Comparison of ENCODE assay signal across 1 cellular context in genomic region chr14:22512106-22512814, GRCh38.
TF ChIP-seq lines count a peak whose summit lies in the region.

No MANE protein-coding gene starts in this region.

TF ChIP-seq in GM12878, 131 proteins besides CTCF, POLR2A, EP300 and RAD21 (continued from another document):
- TF ChIP-seq MEF2B (IDR thresholded peaks at IDR 0.05; ENCODE audit: partially characterized antibody, poor library complexity, severe bottlenecking) (no peak), PAX5 (IDR thresholded peaks at IDR 0.05; ENCODE audit: borderline replicate concordance, low read depth, low read length) (no peak), BRCA1 (IDR thresholded peaks at IDR 0.05; ENCODE audit: low read depth, low read length) (no peak), HDAC2 (IDR thresholded peaks at IDR 0.05) (no peak), RCOR1 (conservative IDR thresholded peaks at IDR 0.05; ENCODE audit: low read depth, low read length) (no peak), NRF1 (conservative IDR thresholded peaks at IDR 0.05; ENCODE audit: low read depth, low read length) (no peak), SMC3 (IDR thresholded peaks at IDR 0.05; ENCODE audit: borderline replicate concordance, low read length) (no peak), PKNOX1 (IDR thresholded peaks at IDR 0.05) (no peak), TARDBP (IDR thresholded peaks at IDR 0.05; ENCODE audit: borderline replicate concordance) (no peak), YBX1 (IDR thresholded peaks at IDR 0.05) (no peak), ZZZ3 (IDR thresholded peaks at IDR 0.05; ENCODE audit: control insufficient read depth, insufficient read length, low read depth) (no peak), EZH2 (IDR thresholded peaks at IDR 0.05; ENCODE audit: borderline replicate concordance, control insufficient read depth, low read depth, low read length) (no peak), SUPT20H (IDR thresholded peaks at IDR 0.05; ENCODE audit: borderline replicate concordance, control insufficient read depth, low read depth, low read length) (no peak), RBBP5 (conservative IDR thresholded peaks at IDR 0.05) (no peak), CREM (IDR thresholded peaks at IDR 0.05; ENCODE audit: low read depth) (no peak), SUZ12 (IDR thresholded peaks at IDR 0.05; ENCODE audit: unreplicated experiment) (no peak), EED (IDR thresholded peaks at IDR 0.05; ENCODE audit: low read depth) (no peak), E2F4 (IDR thresholded peaks at IDR 0.05; ENCODE audit: low read depth, low read length) (no peak), BCLAF1 (IDR thresholded peaks at IDR 0.05) (no peak), TBL1XR1 (IDR thresholded peaks at IDR 0.05; ENCODE audit: low read depth, low read length) (no peak), FOXM1 (IDR thresholded peaks at IDR 0.05; ENCODE audit: low read depth, low read length) (no peak), FOXK2 (IDR thresholded peaks at IDR 0.05) (no peak), NFXL1 (IDR thresholded peaks at IDR 0.05; ENCODE audit: borderline replicate concordance) (no peak), ZNF592 (IDR thresholded peaks at IDR 0.05) (0 out of 2 replicates have a peak, but pooled peaks have one; percentile 11), BCL3 (IDR thresholded peaks at IDR 0.05; ENCODE audit: borderline replicate concordance, insufficient read depth, low read depth, low read length, poor library complexity, severe bottlenecking) (no peak), MYB (IDR thresholded peaks at IDR 0.05; ENCODE audit: borderline replicate concordance, low read depth, low read length) (no peak), GATAD2B (conservative IDR thresholded peaks at IDR 0.05; ENCODE audit: low read depth) (no peak), GABPA (IDR thresholded peaks at IDR 0.05; ENCODE audit: low read depth) (no peak)
- TF ChIP-seq, protein P1, sequence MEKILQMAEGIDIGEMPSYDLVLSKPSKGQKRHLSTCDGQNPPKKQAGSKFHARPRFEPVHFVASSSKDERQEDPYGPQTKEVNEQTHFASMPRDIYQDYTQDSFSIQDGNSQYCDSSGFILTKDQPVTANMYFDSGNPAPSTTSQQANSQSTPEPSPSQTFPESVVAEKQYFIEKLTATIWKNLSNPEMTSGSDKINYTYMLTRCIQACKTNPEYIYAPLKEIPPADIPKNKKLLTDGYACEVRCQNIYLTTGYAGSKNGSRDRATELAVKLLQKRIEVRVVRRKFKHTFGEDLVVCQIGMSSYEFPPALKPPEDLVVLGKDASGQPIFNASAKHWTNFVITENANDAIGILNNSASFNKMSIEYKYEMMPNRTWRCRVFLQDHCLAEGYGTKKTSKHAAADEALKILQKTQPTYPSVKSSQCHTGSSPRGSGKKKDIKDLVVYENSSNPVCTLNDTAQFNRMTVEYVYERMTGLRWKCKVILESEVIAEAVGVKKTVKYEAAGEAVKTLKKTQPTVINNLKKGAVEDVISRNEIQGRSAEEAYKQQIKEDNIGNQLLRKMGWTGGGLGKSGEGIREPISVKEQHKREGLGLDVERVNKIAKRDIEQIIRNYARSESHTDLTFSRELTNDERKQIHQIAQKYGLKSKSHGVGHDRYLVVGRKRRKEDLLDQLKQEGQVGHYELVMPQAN (conservative IDR thresholded peaks at IDR 0.05): no peak
- TF ChIP-seq, protein P2, sequence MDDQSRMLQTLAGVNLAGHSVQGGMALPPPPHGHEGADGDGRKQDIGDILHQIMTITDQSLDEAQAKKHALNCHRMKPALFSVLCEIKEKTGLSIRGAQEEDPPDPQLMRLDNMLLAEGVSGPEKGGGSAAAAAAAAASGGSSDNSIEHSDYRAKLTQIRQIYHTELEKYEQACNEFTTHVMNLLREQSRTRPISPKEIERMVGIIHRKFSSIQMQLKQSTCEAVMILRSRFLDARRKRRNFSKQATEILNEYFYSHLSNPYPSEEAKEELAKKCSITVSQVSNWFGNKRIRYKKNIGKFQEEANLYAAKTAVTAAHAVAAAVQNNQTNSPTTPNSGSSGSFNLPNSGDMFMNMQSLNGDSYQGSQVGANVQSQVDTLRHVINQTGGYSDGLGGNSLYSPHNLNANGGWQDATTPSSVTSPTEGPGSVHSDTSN (IDR thresholded peaks at IDR 0.05; ENCODE audit: insufficient replicate concordance, low read depth, low read length): no peak
- TF ChIP-seq, protein P3, sequence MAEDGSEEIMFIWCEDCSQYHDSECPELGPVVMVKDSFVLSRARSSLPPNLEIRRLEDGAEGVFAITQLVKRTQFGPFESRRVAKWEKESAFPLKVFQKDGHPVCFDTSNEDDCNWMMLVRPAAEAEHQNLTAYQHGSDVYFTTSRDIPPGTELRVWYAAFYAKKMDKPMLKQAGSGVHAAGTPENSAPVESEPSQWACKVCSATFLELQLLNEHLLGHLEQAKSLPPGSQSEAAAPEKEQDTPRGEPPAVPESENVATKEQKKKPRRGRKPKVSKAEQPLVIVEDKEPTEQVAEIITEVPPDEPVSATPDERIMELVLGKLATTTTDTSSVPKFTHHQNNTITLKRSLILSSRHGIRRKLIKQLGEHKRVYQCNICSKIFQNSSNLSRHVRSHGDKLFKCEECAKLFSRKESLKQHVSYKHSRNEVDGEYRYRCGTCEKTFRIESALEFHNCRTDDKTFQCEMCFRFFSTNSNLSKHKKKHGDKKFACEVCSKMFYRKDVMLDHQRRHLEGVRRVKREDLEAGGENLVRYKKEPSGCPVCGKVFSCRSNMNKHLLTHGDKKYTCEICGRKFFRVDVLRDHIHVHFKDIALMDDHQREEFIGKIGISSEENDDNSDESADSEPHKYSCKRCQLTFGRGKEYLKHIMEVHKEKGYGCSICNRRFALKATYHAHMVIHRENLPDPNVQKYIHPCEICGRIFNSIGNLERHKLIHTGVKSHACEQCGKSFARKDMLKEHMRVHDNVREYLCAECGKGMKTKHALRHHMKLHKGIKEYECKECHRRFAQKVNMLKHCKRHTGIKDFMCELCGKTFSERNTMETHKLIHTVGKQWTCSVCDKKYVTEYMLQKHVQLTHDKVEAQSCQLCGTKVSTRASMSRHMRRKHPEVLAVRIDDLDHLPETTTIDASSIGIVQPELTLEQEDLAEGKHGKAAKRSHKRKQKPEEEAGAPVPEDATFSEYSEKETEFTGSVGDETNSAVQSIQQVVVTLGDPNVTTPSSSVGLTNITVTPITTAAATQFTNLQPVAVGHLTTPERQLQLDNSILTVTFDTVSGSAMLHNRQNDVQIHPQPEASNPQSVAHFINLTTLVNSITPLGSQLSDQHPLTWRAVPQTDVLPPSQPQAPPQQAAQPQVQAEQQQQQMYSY (CRISPR knock-in tag; IDR thresholded peaks at IDR 0.05): no peak
